ENCODE assay signal across 8 cellular contexts in genomic region chr2:44044281-44044720, GRCh38. TPM values are rescaled to one million over a fixed set of nuclear protein-coding genes. Genes with fewer than 3 reads are reported as not detected.
DNase-seq lines count a peak whose midpoint lies in the region; ATAC-seq and TF ChIP-seq lines count a peak whose summit lies in the region.

No MANE protein-coding gene starts in this region.

- no peak overlapping the region for H2AK5ac ChIP-seq in trophoblast cell (ENCODE audit: low read length)

- H3K27me3 Mint-ChIP-seq in HFFc6 (ENCODE audit: insufficient read depth) = peaks cover 24% of the 10 kb centered on the region

- 0% methylated on average over 1 to 2 of the region's 10 CpGs for WGBS in gastroesophageal sphincter (ENCODE audit: low coverage in 1 of 2), 2 donors
- WGBS in trophoblast cell (ENCODE audit: extremely low coverage, insufficient coverage, insufficient read length) = no CpG with 5 or more reads among the region's 10 CpGs
- 0 to 7% methylated on average over 5 to 6 of the region's 10 CpGs for WGBS in upper lobe of left lung, 2 donors

- H3K9me3 ChIP-seq in SJCRH30 (replicated peaks) = no peaks in the 10 kb centered on the region
- no peaks in the 10 kb centered on the region for H3K9me3 ChIP-seq in gastroesophageal sphincter
- H3K9me3 ChIP-seq in trophoblast cell (ENCODE audit: insufficient read depth, low read depth, low read length) = no peaks in the 10 kb centered on the region
- no peaks in the 10 kb centered on the region for H3K9me3 ChIP-seq in upper lobe of left lung

- peak; percentile 91 for ATAC-seq in gastroesophageal sphincter
- ATAC-seq in upper lobe of left lung (ENCODE audit: low FRiP score in 2 of 2) = peak; percentile 89 to 93

- no peaks in the 10 kb centered on the region for H3K9me3 Mint-ChIP-seq in HFFc6

- no peak overlapping the region for H3K4ac ChIP-seq in trophoblast cell (ENCODE audit: low read depth, low read length)

- peak overlapping the region; percentile 6 for H4K8ac ChIP-seq in trophoblast cell (ENCODE audit: low read depth, low read length)

- no peak for TF ChIP-seq POLR2A in gastroesophageal sphincter (IDR thresholded peaks at IDR 0.05)
- no peak for TF ChIP-seq POLR2A in upper lobe of left lung (IDR thresholded peaks at IDR 0.05)

- no peaks in the 10 kb centered on the region for H3K4me1 ChIP-seq in SJCRH30
- peaks cover 0 to 6% (median 0%) of the 10 kb centered on the region in 3 donors for H3K4me1 ChIP-seq in gastroesophageal sphincter
- peaks cover 0 to 1% of the 10 kb centered on the region in 2 experiments for H3K4me1 ChIP-seq in trophoblast cell (ENCODE audit: control insufficient read depth in 1 of 2, insufficient read depth in 2 of 2, low read length in 2 of 2)
- H3K4me1 ChIP-seq in upper lobe of left lung = peaks cover 0 to 6% (median 2%) of the 10 kb centered on the region in 4 donors

- H2BK120ac ChIP-seq in trophoblast cell (ENCODE audit: insufficient read depth, low read length, poor library complexity) = no peak overlapping the region

- H3K18ac ChIP-seq in trophoblast cell (ENCODE audit: low read length) = no peak overlapping the region

- no peak overlapping the region for H3K27ac Mint-ChIP-seq in HFFc6

- TF ChIP-seq EP300 in gastroesophageal sphincter (IDR thresholded peaks at IDR 0.05) (no peak), upper lobe of left lung (IDR thresholded peaks at IDR 0.05) (no peak)

- H3K4me3 Mint-ChIP-seq in HFFc6 = no peak overlapping the region

- no peak overlapping the region for H3K27ac ChIP-seq in SJCRH30
- no peak overlapping the region for H3K27ac ChIP-seq in gastroesophageal sphincter
- H3K27ac ChIP-seq in trophoblast cell (ENCODE audit: low read depth, low read length) = no peak overlapping the region
- H3K27ac ChIP-seq in upper lobe of left lung = no peak overlapping the region

- no peak overlapping the region for H3K4me3 ChIP-seq in SJCRH30
- no peak overlapping the region for H3K4me3 ChIP-seq in gastroesophageal sphincter
- no peak overlapping the region for H3K4me3 ChIP-seq in trophoblast cell (ENCODE audit: low read depth, low read length)
- no peak overlapping the region for H3K4me3 ChIP-seq in upper lobe of left lung

- no peaks in the 10 kb centered on the region for H3K79me1 ChIP-seq in trophoblast cell (ENCODE audit: low read length)

- H3K23ac ChIP-seq in trophoblast cell (ENCODE audit: low read length) = no peak overlapping the region

- H3K4me1 Mint-ChIP-seq in HFFc6 (ENCODE audit: low read depth) = no peaks in the 10 kb centered on the region

- no peak overlapping the region for H3K14ac ChIP-seq in trophoblast cell (ENCODE audit: low read length)

- peak overlapping the region; percentile 37 for H4K12ac ChIP-seq in trophoblast cell (ENCODE audit: low read depth, low read length)

- no peak overlapping the region for H3K9ac ChIP-seq in trophoblast cell (ENCODE audit: low read length)

- H2AFZ ChIP-seq in trophoblast cell (ENCODE audit: insufficient read depth, low read length, poor library complexity) = no peak overlapping the region

- H3K27me3 ChIP-seq in SJCRH30 (no peaks in the 10 kb centered on the region; the same call in 1 of the 2 replicates), gastroesophageal sphincter (no peaks in the 10 kb centered on the region), trophoblast cell (ENCODE audit: insufficient read depth, low read length) (no peaks in the 10 kb centered on the region), upper lobe of left lung (no peaks in the 10 kb centered on the region)

- no peak overlapping the region for H4K91ac ChIP-seq in trophoblast cell (ENCODE audit: low read depth, low read length)

- H2BK12ac ChIP-seq in trophoblast cell (ENCODE audit: low read length) = no peak overlapping the region

- no peaks in the 10 kb centered on the region for H3K79me2 ChIP-seq in trophoblast cell (ENCODE audit: control insufficient read depth, insufficient read depth, low read length, poor library complexity)

- H3K4me2 ChIP-seq in trophoblast cell (ENCODE audit: low read length) = peak overlapping the region; percentile 28

- peaks cover 4% of the 10 kb centered on the region; the same call in 1 of the 2 replicates for H3K36me3 Mint-ChIP-seq in HFFc6 (ENCODE audit: low read depth)

- H3K36me3 ChIP-seq in SJCRH30 = no peaks in the 10 kb centered on the region
- no peaks in the 10 kb centered on the region for H3K36me3 ChIP-seq in gastroesophageal sphincter
- no peaks in the 10 kb centered on the region for H3K36me3 ChIP-seq in trophoblast cell (ENCODE audit: control insufficient read depth in 1 of 2, insufficient read depth in 2 of 2, low read length in 2 of 2)
- H3K36me3 ChIP-seq in upper lobe of left lung = no peaks in the 10 kb centered on the region

- DNase-seq in GM10266 (ENCODE audit: extremely low spot score) = peak; percentile 84
- DNase-seq in HFFc6 = peak; percentile 85
- DNase-seq in NAMALWA (ENCODE audit: low spot score) = peak; percentile 92
- peak; percentile 89 to 94 for DNase-seq in SJCRH30
- DNase-seq in activated gamma-delta T cell (lab: John Stamatoyannopoulos, UW) = peak; percentile 23
- peak; percentile 67 to 90 for DNase-seq in trophoblast cell
- DNase-seq in upper lobe of left lung = peak; percentile 66 to 84

- TF ChIP-seq CTCF in GM10266 (IDR thresholded peaks at IDR 0.05; ENCODE audit: control insufficient read depth, insufficient read depth, low read depth, missing control alignments) = peak; percentile 95
- peak; percentile 91 for TF ChIP-seq CTCF in HFFc6 (IDR thresholded peaks at IDR 0.05)
- TF ChIP-seq CTCF in gastroesophageal sphincter (IDR thresholded peaks at IDR 0.05) = peak in 3 of 4 experiments; percentile 68 to 84 (median 68)
- TF ChIP-seq CTCF in upper lobe of left lung (IDR thresholded peaks at IDR 0.05) = peak; percentile 73 to 87 (median 78)

- no peak overlapping the region for H2BK5ac ChIP-seq in trophoblast cell (ENCODE audit: low read depth, low read length, poor library complexity)

RNA-seq across cellular contexts. Expression of gene LRPPRC, which starts 48.5 kb away (rescaled TPM):
- total RNA-seq in HFFc6 (2021; fragmentation: NEBNext Ultra II Directional; extraction: Animal tissue kit (Norgen Biotek cat#: 25700)) = 10 to 100 TPM; 57.6 to 77.6 (median 65.7) TPM
- 157 and 173 TPM in 2 replicates for total RNA-seq in SJCRH30 (2014; rRNA removed; shearing (Covaris generic))
- total RNA-seq in gastroesophageal sphincter (10 to 100 TPM; 40.9 to 61.8 (median 49.5) TPM), upper lobe of left lung (10 to 100 TPM; 29.3 to 86.2 (median 47.2) TPM)
- 84.1 and 86.8 TPM in 2 replicates for polyA plus RNA-seq in trophoblast cell (2013)

Comparison
In these comparisons a context has a peak if more than half of its experiments do, and no peak if none do; other contexts are left out.
1. DNase-seq: peak in every context shown above with its lines; median percentile 92 in NAMALWA; 92 in SJCRH30; 85 in HFFc6; 84 in GM10266; 78 in trophoblast cell; 75 in upper lobe of left lung; 23 in activated gamma-delta T cell.